Comparison of ENCODE assay signal across 8 cellular contexts in genomic region chr15:58748040-58748786, GRCh38. TPM values are rescaled to one million over a fixed set of nuclear protein-coding genes. Genes with fewer than 3 reads are reported as not detected.
DNase-seq lines count a peak whose midpoint lies in the region; ATAC-seq and TF ChIP-seq lines count a peak whose summit lies in the region.

No MANE protein-coding gene starts in this region.

- H3K4me1 ChIP-seq in left ventricle myocardium inferior (peaks cover 63% of the 10 kb centered on the region), RWPE2 (ENCODE audit: insufficient read depth, poor library complexity, severe bottlenecking) (peaks cover 16% of the 10 kb centered on the region), muscle layer of colon (ENCODE audit: insufficient read depth, low read length) (peaks cover 12% of the 10 kb centered on the region), upper lobe of left lung (peaks cover 18 to 39% (median 30%) of the 10 kb centered on the region in 4 donors)

- H3K4me3 ChIP-seq in left ventricle myocardium inferior (peak overlapping the region; percentile 89), RWPE2 (ENCODE audit: severe bottlenecking) (peak overlapping the region; percentile 68), muscle layer of colon (ENCODE audit: low read depth in 1 of 2, low read length in 2 of 2) (peak overlapping the region; percentile 81 to 92), upper lobe of left lung (peak overlapping the region; percentile 81 to 94 (median 90))

- H3K27me3 ChIP-seq in left ventricle myocardium inferior (ENCODE audit: low read depth) (no peaks in the 10 kb centered on the region), RWPE2 (ENCODE audit: insufficient read depth, poor library complexity, severe bottlenecking) (no peaks in the 10 kb centered on the region), muscle layer of colon (ENCODE audit: control insufficient read depth in 1 of 2, insufficient read depth in 2 of 2, low read length in 2 of 2) (no peaks in the 10 kb centered on the region), upper lobe of left lung (no peaks in the 10 kb centered on the region)

- H3K36me3 ChIP-seq in left ventricle myocardium inferior = no peaks in the 10 kb centered on the region
- H3K36me3 ChIP-seq in RWPE2 (ENCODE audit: low read depth) = no peaks in the 10 kb centered on the region; the same call in 1 of the 2 replicates
- no peaks in the 10 kb centered on the region for H3K36me3 ChIP-seq in muscle layer of colon (ENCODE audit: insufficient read depth, low read length)
- H3K36me3 ChIP-seq in upper lobe of left lung = no peaks in the 10 kb centered on the region

- no peak for TF ChIP-seq POLR2A in upper lobe of left lung (IDR thresholded peaks at IDR 0.05)

- WGBS in upper lobe of left lung, 2 donors = 4 to 5% methylated on average over 13 of the region's 13 CpGs

- H3K27ac ChIP-seq in left ventricle myocardium inferior (replicated peaks) (peak overlapping the region; percentile 98), RWPE2 (ENCODE audit: poor library complexity, severe bottlenecking) (peak overlapping the region; percentile 88), cingulate gyrus (ENCODE audit: low read depth, low read length) (peak overlapping the region; percentile 81), muscle layer of colon (ENCODE audit: low read depth, low read length) (peak overlapping the region; percentile 97), upper lobe of left lung (peak overlapping the region; percentile 96 to 99 (median 97))

- ATAC-seq in Right ventricle myocardium inferior = no peak
- ATAC-seq in RWPE2 (ENCODE audit: low read depth) = no peak
- no peak for ATAC-seq in upper lobe of left lung (ENCODE audit: low FRiP score in 2 of 2)

- DNase-seq in left ventricle myocardium inferior (no peak), Right ventricle myocardium inferior (ENCODE audit: missing footprints) (no peak), RWPE2 (ENCODE audit: low spot score) (no peak), upper lobe of left lung (no peak), ecto neural progenitor cell (ENCODE audit: low spot score) (no peak)
- no peak for DNase-seq in activated CD8-positive, alpha-beta memory T cell treated with anti-CD3 and anti-CD28 coated beads for 24 hours

- no peak for TF ChIP-seq EP300 in upper lobe of left lung (IDR thresholded peaks at IDR 0.05)

- H3K9ac ChIP-seq in muscle layer of colon (ENCODE audit: low read length) = peak overlapping the region; percentile 81

- no peak for TF ChIP-seq CTCF in left ventricle myocardium inferior (IDR thresholded peaks at IDR 0.05; ENCODE audit: borderline replicate concordance)
- no peak for TF ChIP-seq CTCF in RWPE2 (IDR thresholded peaks at IDR 0.05; ENCODE audit: poor library complexity, severe bottlenecking)
- no peak for TF ChIP-seq CTCF in upper lobe of left lung (IDR thresholded peaks at IDR 0.05)

- H3K9me3 ChIP-seq in left ventricle myocardium inferior (replicated peaks) = no peaks in the 10 kb centered on the region
- H3K9me3 ChIP-seq in RWPE2 (ENCODE audit: severe bottlenecking) = no peaks in the 10 kb centered on the region
- no peaks in the 10 kb centered on the region for H3K9me3 ChIP-seq in muscle layer of colon (ENCODE audit: low read length)
- H3K9me3 ChIP-seq in upper lobe of left lung = no peaks in the 10 kb centered on the region

- intact Hi-C loops in left ventricle myocardium inferior (cut with micrococcal nuclease) = loop anchor here (10.0 kb wide), 1 partner anchor 63 kb away; no protein-coding TSS in a partner anchor
- intact Hi-C loops in Right ventricle myocardium inferior (cut with DNase I) = loop anchor here (5.0 to 10.0 kb wide), 5 partner anchors 71 to 476 kb away; no protein-coding TSS in a partner anchor

RNA-seq across cellular contexts. Expression of gene ADAM10, which starts 1.3 kb away (rescaled TPM):
- total RNA-seq in left ventricle myocardium inferior (74.0 TPM), Right ventricle myocardium inferior (64.9 TPM), upper lobe of left lung (100 to 1,000 TPM in 3 of 6 donors, 10 to 100 TPM in 3; 64.5 to 139 (median 93.5) TPM)

RNA-seq across cellular contexts. Expression of gene MINDY2, which starts 22.9 kb away (rescaled TPM):
- total RNA-seq in left ventricle myocardium inferior (40.5 TPM), Right ventricle myocardium inferior (38.2 TPM), upper lobe of left lung (10 to 100 TPM; 20.5 to 38.5 (median 29.9) TPM)
